Comparison of ENCODE assay signal across 22 cellular contexts in the genomic region with DNA sequence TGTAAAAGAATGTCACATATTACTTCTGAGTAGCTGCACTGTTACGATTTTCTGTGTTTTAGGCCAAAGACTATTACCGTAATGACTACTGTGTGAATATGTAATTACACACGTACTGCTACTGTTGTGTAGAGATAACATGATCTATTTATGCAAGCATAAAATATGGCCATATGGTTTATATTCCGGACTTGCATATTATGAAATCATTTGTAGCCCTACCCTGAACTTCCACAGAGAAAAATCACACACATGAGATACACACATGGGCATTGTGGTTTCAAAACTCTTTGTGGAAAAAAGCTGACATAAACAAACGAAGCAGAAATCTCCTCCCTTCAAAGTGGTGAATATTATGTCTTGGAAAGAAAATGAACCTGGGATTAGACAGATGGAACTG.
A peak's percentile ranks its signal among the peaks of the same experiment; 100 is the strongest.
DNase-seq lines count a peak whose midpoint lies in the region; ATAC-seq and TF ChIP-seq lines count a peak whose summit lies in the region.
"Had no signal": no experiment of that assay in that cellular context is flagged by ENCODE, and none has a peak within 500 bp of the region (broad histone marks: within the 10 kb centered on the region; RNA-seq: fewer than 3 reads in every experiment).

No MANE protein-coding gene starts in this region.

- H3K36me3 ChIP-seq in fibroblast of lung (ENCODE audit: control insufficient read depth, insufficient read depth, low read length), result no peaks in the 10 kb centered on the region
- H3K36me3 ChIP-seq in smooth muscle cell (ENCODE audit: low read depth), result no peaks in the 10 kb centered on the region
- H3K36me3 ChIP-seq in CD8-positive, alpha-beta T cell (ENCODE audit: insufficient read depth, low read length), result no peaks in the 10 kb centered on the region
- H3K36me3 ChIP-seq: MG63 had no signal

- H3F3A ChIP-seq in smooth muscle cell (ENCODE audit: low read depth), result no peaks in the 10 kb centered on the region

- H3K4me1 ChIP-seq in fibroblast of lung (ENCODE audit: control insufficient read depth, extremely low read depth, insufficient read depth, low read length) (peaks cover 6% of the 10 kb centered on the region), smooth muscle cell (ENCODE audit: low read depth) (no peaks in the 10 kb centered on the region)
- H3K4me1 ChIP-seq in CD8-positive, alpha-beta T cell (ENCODE audit: insufficient read depth, low read length), result no peaks in the 10 kb centered on the region

- no peak overlapping the region for H3K4me3 ChIP-seq in fibroblast of lung (replicated peaks in 1 of 4; ENCODE audit: control extremely low read depth in 1 of 4, insufficient read depth in 1 of 4, low read depth in 3 of 4, low read length in 4 of 4)
- no peak overlapping the region for H3K4me3 ChIP-seq in smooth muscle cell
- no peak overlapping the region for H3K4me3 ChIP-seq in CD8-positive, alpha-beta T cell (ENCODE audit: low read depth, low read length)
- H3K4me3 ChIP-seq: MG63 had no signal

- H3K4me2 ChIP-seq in fibroblast of lung (ENCODE audit: extremely low read depth, insufficient read depth, low read length) (peak overlapping the region; percentile 78), smooth muscle cell (no peak overlapping the region)

- WGBS in smooth muscle cell (ENCODE audit: low lambda C conversion rate), result 68% methylated on average over 5 of the region's 5 CpGs

- intact Hi-C loops in CD8-positive, alpha-beta T cell (cut with DNase I, micrococcal nuclease), result no loop called here

- H3K9me3 ChIP-seq in fibroblast of lung (ENCODE audit: control insufficient read depth, insufficient read depth, low read depth, low read length), result no peaks in the 10 kb centered on the region
- H3K9me3 ChIP-seq in smooth muscle cell (replicated peaks; ENCODE audit: low read depth), result no peaks in the 10 kb centered on the region
- no peaks in the 10 kb centered on the region for H3K9me3 ChIP-seq in CD8-positive, alpha-beta T cell (ENCODE audit: low read length)
- H3K9me3 ChIP-seq: MG63 had no signal

- H3K9ac ChIP-seq in fibroblast of lung (ENCODE audit: insufficient read depth, low read length) (no peak overlapping the region), smooth muscle cell (ENCODE audit: low read depth) (no peak overlapping the region)

- TF ChIP-seq CTCF in fibroblast of lung (conservative IDR thresholded peaks at IDR 0.05 in 1 of 2, IDR thresholded peaks at IDR 0.05 in 1 of 2; ENCODE audit: low read depth in 1 of 2, low read length in 2 of 2) (no peak), smooth muscle cell (IDR thresholded peaks at IDR 0.05; ENCODE audit: borderline replicate concordance, insufficient read depth, poor library complexity, severe bottlenecking) (no peak)
- no peak for TF ChIP-seq CTCF in CD8-positive, alpha-beta T cell (IDR thresholded peaks at IDR 0.05)

- H3K36me3 Mint-ChIP-seq in activated T-cell treated with anti-CD3 and anti-CD28 coated beads, Interleukin-2, amount 50 U/mL, for 72 hours (ENCODE audit: insufficient read depth in 2 of 2), result peaks cover 0 to 3% of the 10 kb centered on the region in 2 donors
- H3K36me3 Mint-ChIP-seq in CD8-positive, alpha-beta T cell, result no peaks in the 10 kb centered on the region
- H3K36me3 Mint-ChIP-seq: CD4-positive, alpha-beta memory T cell had no signal

- H3K4me1 Mint-ChIP-seq in activated T-cell treated with anti-CD3 and anti-CD28 coated beads, Interleukin-2, amount 50 U/mL, for 72 hours (ENCODE audit: low read depth), result no peaks in the 10 kb centered on the region
- H3K4me1 Mint-ChIP-seq in CD8-positive, alpha-beta T cell (ENCODE audit: low read depth), result no peaks in the 10 kb centered on the region
- H3K4me1 Mint-ChIP-seq: B cell; CD4-positive, alpha-beta memory T cell had no signal

- POLR2A ChIA-PET in CD8-positive, alpha-beta T cell (lab: Charles Lee), result no interaction called here

- H2AFZ ChIP-seq in fibroblast of lung (ENCODE audit: low read length), result peak overlapping the region; percentile 20
- peak overlapping the region; percentile 54 for H2AFZ ChIP-seq in smooth muscle cell (ENCODE audit: low read depth)

- H3K27me3 Mint-ChIP-seq in activated T-cell treated with anti-CD3 and anti-CD28 coated beads, Interleukin-2, amount 50 U/mL, for 72 hours (ENCODE audit: low read depth), result no peaks in the 10 kb centered on the region
- no peaks in the 10 kb centered on the region for H3K27me3 Mint-ChIP-seq in CD8-positive, alpha-beta T cell (ENCODE audit: low read depth)
- H3K27me3 Mint-ChIP-seq: B cell; CD4-positive, alpha-beta memory T cell had no signal

- peaks cover 0 to 5% of the 10 kb centered on the region in 2 donors for H3K9me3 Mint-ChIP-seq in activated T-cell treated with anti-CD3 and anti-CD28 coated beads, Interleukin-2, amount 50 U/mL, for 72 hours
- H3K9me3 Mint-ChIP-seq in CD8-positive, alpha-beta T cell, result peaks cover 3% of the 10 kb centered on the region

- no peak overlapping the region for H3K27ac ChIP-seq in fibroblast of lung (ENCODE audit: insufficient read depth, low read length)
- no peak overlapping the region for H3K27ac ChIP-seq in smooth muscle cell (ENCODE audit: low read depth)
- no peak overlapping the region for H3K27ac ChIP-seq in CD8-positive, alpha-beta T cell (ENCODE audit: low read depth, low read length)
- H3K27ac ChIP-seq: RWPE1 had no signal

- DNase-seq in HCEC 1CT (peak; percentile 46), fibroblast of lung (ENCODE audit: low read depth in 2 of 2) (peak in 1 of 2 donors; percentile 94), smooth muscle cell (lab: John Stamatoyannopoulos, UW; ENCODE audit: unreplicated experiment) (no peak), NCI-H69 (lab: John Stamatoyannopoulos, UW) (no peak)
- DNase-seq in activated T-cell treated with anti-CD3 and anti-CD28 coated beads, Interleukin-2, amount 50 U/mL, for 72 hours, result no peak
- no peak for DNase-seq in CD8-positive, alpha-beta T cell
- DNase-seq: ACHN; CD4-positive, alpha-beta memory T cell; DND-41; GDM1; GOT3; Karpas-422; MG63; NCI-H1092; NCI-H2107; NCI-H345; NCI-H748 treated with DMSO at 0.1 percent for 48 hours; SW 1271 had no signal

- H4K20me1 ChIP-seq in fibroblast of lung (ENCODE audit: control insufficient read depth, extremely low read depth, insufficient read depth, low read length), result no peaks in the 10 kb centered on the region
- H4K20me1 ChIP-seq in smooth muscle cell (ENCODE audit: low read depth), result no peaks in the 10 kb centered on the region

- no peak overlapping the region for H3K4me3 Mint-ChIP-seq in activated T-cell treated with anti-CD3 and anti-CD28 coated beads, Interleukin-2, amount 50 U/mL, for 72 hours
- H3K4me3 Mint-ChIP-seq in CD8-positive, alpha-beta T cell, result no peak overlapping the region
- H3K4me3 Mint-ChIP-seq: B cell; CD4-positive, alpha-beta memory T cell had no signal

- CTCF ChIA-PET in CD8-positive, alpha-beta T cell (lab: Charles Lee), result no interaction called here

- no peak for ATAC-seq in SK-N-SH treated with all-trans-retinoic acid at 6 μM for 48 hours
- no peak for ATAC-seq in activated T-cell treated with anti-CD3 and anti-CD28 coated beads, Interleukin-2, amount 50 U/mL, for 72 hours (replicated peaks in 1 of 2)
- no peak for ATAC-seq in GM19463 (IDR thresholded peaks at IDR 0.05; ENCODE audit: unreplicated experiment)
- no peak for ATAC-seq in CD8-positive, alpha-beta T cell

- H3K27me3 ChIP-seq in fibroblast of lung (ENCODE audit: control insufficient read depth, insufficient read depth, low read length) (no peaks in the 10 kb centered on the region), smooth muscle cell (ENCODE audit: low read depth) (no peaks in the 10 kb centered on the region)
- H3K27me3 ChIP-seq in CD8-positive, alpha-beta T cell (ENCODE audit: insufficient read depth, low read length), result no peaks in the 10 kb centered on the region
- H3K27me3 ChIP-seq: MG63 had no signal

- no peak overlapping the region for H3K27ac Mint-ChIP-seq in activated T-cell treated with anti-CD3 and anti-CD28 coated beads, Interleukin-2, amount 50 U/mL, for 72 hours
- no peak overlapping the region for H3K27ac Mint-ChIP-seq in CD8-positive, alpha-beta T cell
- H3K27ac Mint-ChIP-seq: B cell; CD4-positive, alpha-beta memory T cell had no signal

- no peaks in the 10 kb centered on the region for H3K79me2 ChIP-seq in fibroblast of lung (ENCODE audit: control insufficient read depth, insufficient read depth, low read length)
- no peaks in the 10 kb centered on the region for H3K79me2 ChIP-seq in smooth muscle cell (ENCODE audit: low read depth)

TF ChIP-seq in SK-N-SH treated with all-trans-retinoic acid at 6 μM for 48 hours, 23 proteins besides CTCF, POLR2A, EP300 and RAD21 (continues in another document):
- TF ChIP-seq, protein P1, sequence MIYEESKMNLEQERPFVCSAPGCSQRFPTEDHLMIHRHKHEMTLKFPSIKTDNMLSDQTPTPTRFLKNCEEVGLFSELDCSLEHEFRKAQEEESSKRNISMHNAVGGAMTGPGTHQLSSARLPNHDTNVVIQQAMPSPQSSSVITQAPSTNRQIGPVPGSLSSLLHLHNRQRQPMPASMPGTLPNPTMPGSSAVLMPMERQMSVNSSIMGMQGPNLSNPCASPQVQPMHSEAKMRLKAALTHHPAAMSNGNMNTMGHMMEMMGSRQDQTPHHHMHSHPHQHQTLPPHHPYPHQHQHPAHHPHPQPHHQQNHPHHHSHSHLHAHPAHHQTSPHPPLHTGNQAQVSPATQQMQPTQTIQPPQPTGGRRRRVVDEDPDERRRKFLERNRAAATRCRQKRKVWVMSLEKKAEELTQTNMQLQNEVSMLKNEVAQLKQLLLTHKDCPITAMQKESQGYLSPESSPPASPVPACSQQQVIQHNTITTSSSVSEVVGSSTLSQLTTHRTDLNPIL (CRISPR knock-in tag; IDR thresholded peaks at IDR 0.05; ENCODE audit: low read depth), result no peak
- TF ChIP-seq, protein P2, sequence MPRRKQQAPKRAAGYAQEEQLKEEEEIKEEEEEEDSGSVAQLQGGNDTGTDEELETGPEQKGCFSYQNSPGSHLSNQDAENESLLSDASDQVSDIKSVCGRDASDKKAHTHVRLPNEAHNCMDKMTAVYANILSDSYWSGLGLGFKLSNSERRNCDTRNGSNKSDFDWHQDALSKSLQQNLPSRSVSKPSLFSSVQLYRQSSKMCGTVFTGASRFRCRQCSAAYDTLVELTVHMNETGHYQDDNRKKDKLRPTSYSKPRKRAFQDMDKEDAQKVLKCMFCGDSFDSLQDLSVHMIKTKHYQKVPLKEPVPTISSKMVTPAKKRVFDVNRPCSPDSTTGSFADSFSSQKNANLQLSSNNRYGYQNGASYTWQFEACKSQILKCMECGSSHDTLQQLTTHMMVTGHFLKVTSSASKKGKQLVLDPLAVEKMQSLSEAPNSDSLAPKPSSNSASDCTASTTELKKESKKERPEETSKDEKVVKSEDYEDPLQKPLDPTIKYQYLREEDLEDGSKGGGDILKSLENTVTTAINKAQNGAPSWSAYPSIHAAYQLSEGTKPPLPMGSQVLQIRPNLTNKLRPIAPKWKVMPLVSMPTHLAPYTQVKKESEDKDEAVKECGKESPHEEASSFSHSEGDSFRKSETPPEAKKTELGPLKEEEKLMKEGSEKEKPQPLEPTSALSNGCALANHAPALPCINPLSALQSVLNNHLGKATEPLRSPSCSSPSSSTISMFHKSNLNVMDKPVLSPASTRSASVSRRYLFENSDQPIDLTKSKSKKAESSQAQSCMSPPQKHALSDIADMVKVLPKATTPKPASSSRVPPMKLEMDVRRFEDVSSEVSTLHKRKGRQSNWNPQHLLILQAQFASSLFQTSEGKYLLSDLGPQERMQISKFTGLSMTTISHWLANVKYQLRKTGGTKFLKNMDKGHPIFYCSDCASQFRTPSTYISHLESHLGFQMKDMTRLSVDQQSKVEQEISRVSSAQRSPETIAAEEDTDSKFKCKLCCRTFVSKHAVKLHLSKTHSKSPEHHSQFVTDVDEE (CRISPR knock-in tag; IDR thresholded peaks at IDR 0.05), result no peak
